Comparison of ENCODE assay signal across 15 cellular contexts in genomic region chrX:136199365-136199764, GRCh38. TPM values are rescaled to one million over a fixed set of nuclear protein-coding genes. Genes with fewer than 3 reads are reported as not detected.
DNase-seq lines count a peak whose midpoint lies in the region; ATAC-seq and TF ChIP-seq lines count a peak whose summit lies in the region.
"Had no signal": no experiment of that assay in that cellular context is flagged by ENCODE, and none has a peak within 500 bp of the region (broad histone marks: within the 10 kb centered on the region; RNA-seq: fewer than 3 reads in every experiment).

No MANE protein-coding gene starts in this region.

- no peaks in the 10 kb centered on the region for H3K27me3 ChIP-seq in skeletal muscle tissue (ENCODE audit: control insufficient read depth in 3 of 3, insufficient read depth in 3 of 3, low read length in 3 of 3)
- H3K27me3 ChIP-seq: testis had no signal

- peak; percentile 18 for DNase-seq in ELR (ENCODE audit: low read depth)
- DNase-seq in RWPE1 (ENCODE audit: low spot score) = peak; percentile 50
- peak in 1 of 2 donors; percentile 67 for DNase-seq in foreskin fibroblast
- no peak for DNase-seq in activated CD4-positive, alpha-beta T cell treated with anti-CD3 and anti-CD28 coated beads, Interleukin-2, amount 50 U/mL, for 48 hours
- DNase-seq in stimulated activated CD4-positive, alpha-beta T cell treated with anti-CD3 and anti-CD28 coated beads, Interleukin-4, amount 100 ng/mL, for 24 hours = no peak
- DNase-seq: activated naive CD4-positive, alpha-beta T cell treated with anti-CD3 and anti-CD28 coated beads, Interleukin-2, amount 50 U/mL, for 16 hours; central memory CD4-positive, alpha-beta T cell; DMS79; NCI-H2107; testis had no signal

- peak overlapping the region; percentile 40 to 50 for H3K4me3 ChIP-seq in foreskin fibroblast (ENCODE audit: low read depth in 1 of 2, low read length in 2 of 2)
- H3K4me3 ChIP-seq in skeletal muscle tissue (ENCODE audit: low read length in 3 of 3) = peak overlapping the region; percentile 74 to 79 (median 79)
- H3K4me3 ChIP-seq: BLaER1, testis had no signal

- no peak for TF ChIP-seq CTCF in RWPE1 (conservative IDR thresholded peaks at IDR 0.05; ENCODE audit: low read depth)
- no peak for TF ChIP-seq CTCF in foreskin fibroblast (IDR thresholded peaks at IDR 0.05; ENCODE audit: low read depth, low read length)

- CTCF ChIA-PET in RWPE1 (lab: Yijun Ruan, JAX) = no interaction called here

- peaks cover 26 to 31% (median 29%) of the 10 kb centered on the region in 3 donors for H3K4me1 ChIP-seq in skeletal muscle tissue (ENCODE audit: control insufficient read depth in 3 of 3, insufficient read depth in 3 of 3, low read length in 3 of 3)
- H3K4me1 ChIP-seq: testis had no signal

- H3K27ac ChIP-seq in RWPE1 = no peak overlapping the region
- H3K27ac ChIP-seq in skeletal muscle tissue (ENCODE audit: low read depth, low read length) = peak overlapping the region; percentile 98
- H3K27ac ChIP-seq: BLaER1, testis, VCaP had no signal

- ATAC-seq in GM19351 (IDR thresholded peaks at IDR 0.05; ENCODE audit: unreplicated experiment) (no peak), HG03439 (IDR thresholded peaks at IDR 0.05; ENCODE audit: unreplicated experiment) (no peak)

- H3K36me3 ChIP-seq in skeletal muscle tissue (ENCODE audit: control insufficient read depth in 3 of 3, insufficient read depth in 3 of 3, low read length in 3 of 3) = peaks cover 11 to 24% (median 14%) of the 10 kb centered on the region in 3 donors
- H3K36me3 ChIP-seq: BLaER1 had no signal

- POLR2A ChIA-PET in RWPE1 (lab: Yijun Ruan, JAX; ENCODE audit: low non-redundant PET) = no interaction called here

- no peaks in the 10 kb centered on the region for H3K9me3 ChIP-seq in skeletal muscle tissue (ENCODE audit: control insufficient read depth in 3 of 3, low read length in 3 of 3)
- H3K9me3 ChIP-seq: BLaER1, testis had no signal

- H3K9ac ChIP-seq in skeletal muscle tissue (ENCODE audit: low read depth in 1 of 3, low read length in 3 of 3) = peak overlapping the region; percentile 91 to 93 (median 92)
- H3K9ac ChIP-seq: BLaER1 had no signal

RNA-seq across cellular contexts. Expression of gene MAP7D3, which starts 51.8 kb away (rescaled TPM):
- total RNA-seq in skeletal muscle tissue = 6.3 TPM

RNA-seq across cellular contexts. Expression of gene FHL1, which starts 52.0 kb away (rescaled TPM):
- 888 TPM for total RNA-seq in skeletal muscle tissue

Comparison
In these comparisons a context has a peak if more than half of its experiments do, and no peak if none do; other contexts are left out.
1. DNase-seq: peak in ELR (single experiment) and RWPE1 (single experiment); none in activated CD4-positive, alpha-beta T cell treated with anti-CD3 and anti-CD28 coated beads, Interleukin-2, amount 50 U/mL, for 48 hours (0 of 2) and stimulated activated CD4-positive, alpha-beta T cell treated with anti-CD3 and anti-CD28 coated beads, Interleukin-4, amount 100 ng/mL, for 24 hours (single experiment).